ENCODE assay signal across 1 cellular context in genomic region chr17:58344047-58344790, GRCh38.
TF ChIP-seq lines count a peak whose summit lies in the region.

No MANE protein-coding gene starts in this region.

TF ChIP-seq in WTC11, 78 proteins besides CTCF, POLR2A, EP300 and RAD21 (continued from another document):
- no peak for TF ChIP-seq ZNF532 (CRISPR knock-in tag; IDR thresholded peaks at IDR 0.05; ENCODE audit: borderline replicate concordance)
- no peak for TF ChIP-seq NR1H2 (CRISPR knock-in tag; IDR thresholded peaks at IDR 0.05)
- no peak for TF ChIP-seq TEAD1 (CRISPR knock-in tag; IDR thresholded peaks at IDR 0.05)
